23 cellular contexts compared by ENCODE assay signal in genomic region chr5:128144491-128144890, GRCh38.
DNase-seq lines count a peak whose midpoint lies in the region; ATAC-seq, FAIRE-seq and TF ChIP-seq lines count a peak whose summit lies in the region.
"Had no signal": no experiment of that assay in that cellular context is flagged by ENCODE, and none has a peak within 500 bp of the region (broad histone marks: within the 10 kb centered on the region; RNA-seq: fewer than 3 reads in every experiment).

No MANE protein-coding gene starts in this region.

- H3K4me1 ChIP-seq in mammary epithelial cell (ENCODE audit: insufficient read depth, low read length): no peaks in the 10 kb centered on the region
- no peaks in the 10 kb centered on the region for H3K4me1 ChIP-seq in breast epithelium
- H3K4me1 ChIP-seq in lower lobe of right lung: no peaks in the 10 kb centered on the region
- H3K4me1 ChIP-seq: tibial nerve had no signal

- H3K9me3 Mint-ChIP-seq in type B pancreatic cell (no peaks in the 10 kb centered on the region), natural killer cell (no peaks in the 10 kb centered on the region)
- H3K9me3 Mint-ChIP-seq: activated CD4-positive, alpha-beta memory T cell treated with anti-CD3 and anti-CD28 coated beads, Interleukin-2, amount 10 ng/mL, durations not matched to agents 7 days and 5 days; activated naive CD4-positive, alpha-beta T cell treated with anti-CD3 and anti-CD28 coated beads, Interleukin-2, amount 50 U/mL, for 72 hours; activated T-cell treated with anti-CD3 and anti-CD28 coated beads, Interleukin-2, amount 50 U/mL, for 4 hours; neural crest cell; stimulated activated memory B cell treated with anti-CD40 and anti-IgM and Interleukin-4, amounts not matched to agents 10 μg/mL and 1 μg/mL and 100 μg/mL, for 72 hours; T-helper 2 cell treated with Interferon-gamma antibody and Interleukin-4, amounts not matched to agents 5 μg/mL and 100 μg/mL, for 36 hours; WTC11 had no signal

- H3K27me3 ChIP-seq in mammary epithelial cell (ENCODE audit: insufficient read depth, low read length) (no peaks in the 10 kb centered on the region), breast epithelium (no peaks in the 10 kb centered on the region), lower lobe of right lung (ENCODE audit: low read depth) (no peaks in the 10 kb centered on the region)
- H3K27me3 ChIP-seq: tibial nerve had no signal

- TF ChIP-seq POLR2A in breast epithelium (IDR thresholded peaks at IDR 0.05): no peak

- H3K4me3 ChIP-seq in mammary epithelial cell (replicated peaks in 1 of 3; ENCODE audit: insufficient read depth in 1 of 3, low read depth in 2 of 3, low read length in 3 of 3) (no peak overlapping the region), breast epithelium (no peak overlapping the region), lower lobe of right lung (no peak overlapping the region)
- H3K4me3 ChIP-seq: tibial nerve had no signal

- H3K36me3 ChIP-seq in mammary epithelial cell (ENCODE audit: insufficient read depth, low read length) (peaks cover 5% of the 10 kb centered on the region), breast epithelium (no peaks in the 10 kb centered on the region), lower lobe of right lung (peaks cover 23% of the 10 kb centered on the region)

- H3K9me3 ChIP-seq in mammary epithelial cell (replicated peaks; ENCODE audit: insufficient read depth, low read length) (no peaks in the 10 kb centered on the region), breast epithelium (no peaks in the 10 kb centered on the region), lower lobe of right lung (no peaks in the 10 kb centered on the region)
- H3K9me3 ChIP-seq: tibial nerve had no signal

- no peak for FAIRE-seq in frontal cortex (lab: Jason Lieb, UNC)
- FAIRE-seq: H1 had no signal

- in situ Hi-C loops in mammary epithelial cell (cut with MboI; ENCODE audit: low sequenced_read_pairs in 2 of 2): no loop called here

- no peak overlapping the region for H3K4me2 ChIP-seq in mammary epithelial cell (ENCODE audit: insufficient read depth, low read depth, low read length)
- H3K4me2 ChIP-seq: KMS-11 had no signal

- H3K4me3 Mint-ChIP-seq in type B pancreatic cell (no peak overlapping the region), natural killer cell (no peak overlapping the region)
- H3K4me3 Mint-ChIP-seq: activated CD4-positive, alpha-beta memory T cell treated with anti-CD3 and anti-CD28 coated beads, Interleukin-2, amount 10 ng/mL, durations not matched to agents 7 days and 5 days; activated T-cell treated with anti-CD3 and anti-CD28 coated beads, Interleukin-2, amount 50 U/mL, for 4 hours; neural crest cell; stimulated activated memory B cell treated with anti-CD40 and anti-IgM and Interleukin-4, amounts not matched to agents 10 μg/mL and 1 μg/mL and 100 μg/mL, for 72 hours; T-helper 2 cell treated with Interferon-gamma antibody and Interleukin-4, amounts not matched to agents 5 μg/mL and 100 μg/mL, for 36 hours; WTC11 had no signal

- WGBS in mammary epithelial cell (ENCODE audit: low coverage, missing lambda C conversion rate): 100% methylated on average over 1 of the region's 1 CpG

- H3K27ac Mint-ChIP-seq in type B pancreatic cell (peak overlapping the region; percentile 14), natural killer cell (no peak overlapping the region)
- H3K27ac Mint-ChIP-seq: activated CD4-positive, alpha-beta memory T cell treated with anti-CD3 and anti-CD28 coated beads, Interleukin-2, amount 10 ng/mL, durations not matched to agents 7 days and 5 days; activated naive CD4-positive, alpha-beta T cell treated with anti-CD3 and anti-CD28 coated beads, Interleukin-2, amount 50 U/mL, for 72 hours; stimulated activated memory B cell treated with anti-CD40 and anti-IgM and Interleukin-4, amounts not matched to agents 10 μg/mL and 1 μg/mL and 100 μg/mL, for 72 hours; T-helper 2 cell treated with Interferon-gamma antibody and Interleukin-4, amounts not matched to agents 5 μg/mL and 100 μg/mL, for 36 hours; WTC11 had no signal

- no peak overlapping the region for H2AFZ ChIP-seq in mammary epithelial cell (ENCODE audit: low read depth, low read length)

- no peak overlapping the region for H3K9ac ChIP-seq in mammary epithelial cell (ENCODE audit: insufficient read depth, low read length)
- H3K9ac ChIP-seq: KMS-11 had no signal

- CTCF ChIA-PET in mammary epithelial cell (lab: Charles Lee; ENCODE audit: low non-redundant PET): no interaction called here

- intact Hi-C loops in mammary epithelial cell (cut with micrococcal nuclease): no loop called here
- intact Hi-C loops in breast epithelium (cut with DNase I; ENCODE audit: low total_unique reads): no loop called here
- intact Hi-C loops in lower lobe of right lung (cut with DNase I): no loop called here
- intact Hi-C loops in natural killer cell (cut with micrococcal nuclease): no loop called here

- H4K20me1 ChIP-seq in mammary epithelial cell (ENCODE audit: insufficient read depth, low read length): no peaks in the 10 kb centered on the region

- H3K27ac ChIP-seq in mammary epithelial cell (ENCODE audit: insufficient read depth, low read depth, low read length) (no peak overlapping the region), breast epithelium (no peak overlapping the region), caudate nucleus (ENCODE audit: low read depth, low read length) (peak overlapping the region; percentile 83), lower lobe of right lung (no peak overlapping the region)
- H3K27ac ChIP-seq: KMS-11, tibial nerve had no signal

- H3K79me2 ChIP-seq in mammary epithelial cell (ENCODE audit: insufficient read depth, low read length): no peaks in the 10 kb centered on the region

- no TSS peak for BruUV-seq in mammary epithelial cell (replicated peaks; lab: Mats Ljungman, UMichigan)

- no peaks in the 10 kb centered on the region for H3K27me3 Mint-ChIP-seq in type B pancreatic cell
- no peaks in the 10 kb centered on the region for H3K27me3 Mint-ChIP-seq in natural killer cell (ENCODE audit: low read depth in 2 of 2)
- H3K27me3 Mint-ChIP-seq: activated CD4-positive, alpha-beta memory T cell treated with anti-CD3 and anti-CD28 coated beads, Interleukin-2, amount 10 ng/mL, durations not matched to agents 7 days and 5 days; stimulated activated memory B cell treated with anti-CD40 and anti-IgM and Interleukin-4, amounts not matched to agents 10 μg/mL and 1 μg/mL and 100 μg/mL, for 72 hours had no signal

- TF ChIP-seq CTCF in mammary epithelial cell (conservative IDR thresholded peaks at IDR 0.05 in 1 of 2, IDR thresholded peaks at IDR 0.05 in 1 of 2; ENCODE audit: extremely low read depth in 1 of 2, insufficient read depth in 1 of 2, low read depth in 1 of 2, low read length in 2 of 2): no peak
- no peak for TF ChIP-seq CTCF in breast epithelium (IDR thresholded peaks at IDR 0.05)
- no peak for TF ChIP-seq CTCF in lower lobe of right lung (IDR thresholded peaks at IDR 0.05)
- TF ChIP-seq CTCF in type B pancreatic cell (conservative IDR thresholded peaks at IDR 0.05): no peak
- TF ChIP-seq CTCF in natural killer cell (IDR thresholded peaks at IDR 0.05): no peak

- H3K4me1 Mint-ChIP-seq in type B pancreatic cell (ENCODE audit: unreplicated experiment) (no peaks in the 10 kb centered on the region), natural killer cell (no peaks in the 10 kb centered on the region)
- H3K4me1 Mint-ChIP-seq: activated CD4-positive, alpha-beta memory T cell treated with anti-CD3 and anti-CD28 coated beads, Interleukin-2, amount 10 ng/mL, durations not matched to agents 7 days and 5 days; neural crest cell; stimulated activated memory B cell treated with anti-CD40 and anti-IgM and Interleukin-4, amounts not matched to agents 10 μg/mL and 1 μg/mL and 100 μg/mL, for 72 hours; WTC11 had no signal

- DNase-seq in mammary epithelial cell (peak; percentile 16), breast epithelium (ENCODE audit: low spot score in 2 of 2) (no peak), caudate nucleus (lab: John Stamatoyannopoulos, UW) (no peak), lower lobe of right lung (no peak), type B pancreatic cell (ENCODE audit: extremely low spot score, unreplicated experiment) (no peak), natural killer cell (no peak), frontal cortex (ENCODE audit: low spot score in 2 of 2) (no peak)
- DNase-seq in activated CD4-positive, alpha-beta T cell treated with anti-CD3 and anti-CD28 coated beads, Interleukin-2, amount 50 U/mL, for 4 hours: no peak
- DNase-seq: activated CD4-positive, alpha-beta memory T cell treated with anti-CD3 and anti-CD28 coated beads, Interleukin-2, amount 10 ng/mL, durations not matched to agents 7 days and 5 days; activated T-cell treated with anti-CD3 and anti-CD28 coated beads, Interleukin-2, amount 50 U/mL, for 4 hours; DMS79; NCI-H1092 treated with DMSO at 0.1 percent for 48 hours; NCI-H2171; NCI-H774; stimulated activated CD4-positive, alpha-beta T cell treated with anti-CD3 and anti-CD28 coated beads, Interleukin-15, amount 100 ng/mL, for 24 hours had no signal

- H3K36me3 Mint-ChIP-seq in type B pancreatic cell (peaks cover 23% of the 10 kb centered on the region), natural killer cell (peaks cover 5% of the 10 kb centered on the region)
- H3K36me3 Mint-ChIP-seq: WTC11 had no signal

- ATAC-seq in lower lobe of right lung (peak; percentile 69 to 84), natural killer cell (no peak)
- ATAC-seq: activated naive CD4-positive, alpha-beta T cell treated with anti-CD3 and anti-CD28 coated beads, Interleukin-2, amount 50 U/mL, for 72 hours; activated T-cell treated with anti-CD3 and anti-CD28 coated beads, Interleukin-2, amount 50 U/mL, for 4 hours; stimulated activated memory B cell treated with anti-CD40 and anti-IgM and Interleukin-4, amounts not matched to agents 10 μg/mL and 1 μg/mL and 100 μg/mL, for 72 hours; WTC11 had no signal

- dilution Hi-C loops in mammary epithelial cell (cut with HindIII; ENCODE audit: low sequenced_read_pairs): no loop called here

Comparison
In these comparisons a context has a peak if more than half of its experiments do, and no peak if none do; other contexts are left out.
1. ATAC-seq: peak in lower lobe of right lung (2 of 2); none in natural killer cell (0 of 3).